Comparison of ENCODE assay signal across 8 cellular contexts in genomic region chr10:51063659-51064535, GRCh38. TPM values are rescaled to one million over a fixed set of nuclear protein-coding genes. Genes with fewer than 3 reads are reported as not detected.
DNase-seq lines count a peak whose midpoint lies in the region; ATAC-seq, FAIRE-seq and TF ChIP-seq lines count a peak whose summit lies in the region.

No MANE protein-coding gene starts in this region.

- peak; percentile 40 for FAIRE-seq in HepG2 (lab: Jason Lieb, UNC)

- no peak overlapping the region for H3K4me2 ChIP-seq in HepG2 (ENCODE audit: low read depth, low read length)

- H3K27me3 ChIP-seq in body of pancreas (no peaks in the 10 kb centered on the region), HepG2 (ENCODE audit: control insufficient read depth in 1 of 2, insufficient read depth in 2 of 2, low read length in 2 of 2) (no peaks in the 10 kb centered on the region), HAP-1 (ENCODE audit: low read depth) (peaks cover 6% of the 10 kb centered on the region; the same call in 1 of the 2 replicates), WERI-Rb-1 (ENCODE audit: insufficient read depth, low read depth, severe bottlenecking) (peaks cover 5% of the 10 kb centered on the region)

- H3K36me3 ChIP-seq in body of pancreas (replicated peaks in 1 of 2; ENCODE audit: insufficient read depth in 1 of 2, low read depth in 2 of 2) (no peaks in the 10 kb centered on the region), HepG2 (replicated peaks in 1 of 2; ENCODE audit: control insufficient read depth in 1 of 2, insufficient read depth in 2 of 2, low read length in 2 of 2) (no peaks in the 10 kb centered on the region), HAP-1 (replicated peaks) (no peaks in the 10 kb centered on the region), WERI-Rb-1 (no peaks in the 10 kb centered on the region)

- H3K79me2 ChIP-seq in HepG2 (ENCODE audit: insufficient read depth, low read length), result no peaks in the 10 kb centered on the region

- intact Hi-C loops in body of pancreas (cut with DNase I), result no loop called here
- intact Hi-C loops in HepG2 (cut with micrococcal nuclease; ENCODE audit: unreplicated experiment), result loop anchor here (1.0 kb wide), 4 partner anchors 358 to 1151 kb away; no protein-coding TSS in a partner anchor

- POLR2A ChIA-PET in HepG2 (lab: Yijun Ruan, JAX), result no interaction called here

- 0 out of 2 replicates have a peak, but pooled peaks have one; percentile 16 for TF ChIP-seq RAD21 in HepG2 (CRISPR knock-in tag; IDR thresholded peaks at IDR 0.05)

- H2AFZ ChIP-seq in HepG2 (ENCODE audit: low read length), result no peak overlapping the region

- H3K4me3 ChIP-seq in body of pancreas (no peak overlapping the region), HepG2 (replicated peaks in 1 of 3; ENCODE audit: insufficient read depth in 1 of 3, low read depth in 2 of 3, low read length in 3 of 3) (no peak overlapping the region), HAP-1 (no peak overlapping the region), WERI-Rb-1 (ENCODE audit: low read depth, low read length) (no peak overlapping the region)

- no peak for TF ChIP-seq POLR2A in body of pancreas (IDR thresholded peaks at IDR 0.05)
- no peak for TF ChIP-seq POLR2A in HepG2 (IDR thresholded peaks at IDR 0.05; ENCODE audit: insufficient read depth in 1 of 2, low read depth in 2 of 2, low read length in 2 of 2)

- no peaks in the 10 kb centered on the region for H3K4me1 ChIP-seq in body of pancreas
- no peaks in the 10 kb centered on the region for H3K4me1 ChIP-seq in HepG2 (ENCODE audit: insufficient read depth, low read length)
- H3K4me1 ChIP-seq in HAP-1, result no peaks in the 10 kb centered on the region

- H3K9me3 ChIP-seq in body of pancreas, result no peaks in the 10 kb centered on the region
- H3K9me3 ChIP-seq in HepG2 (ENCODE audit: low read length), result no peaks in the 10 kb centered on the region
- no peaks in the 10 kb centered on the region for H3K9me3 ChIP-seq in HAP-1
- no peaks in the 10 kb centered on the region for H3K9me3 ChIP-seq in WERI-Rb-1 (ENCODE audit: severe bottlenecking)

- 0 to 2% methylated on average over 2 of the region's 2 CpGs for WGBS in body of pancreas, 2 donors
- 1% methylated on average over 2 of the region's 2 CpGs for WGBS in HepG2 (ENCODE audit: low lambda C conversion rate)

- peak in 6 of 7 experiments; percentile 24 to 65 (median 59) for TF ChIP-seq CTCF in body of pancreas (IDR thresholded peaks at IDR 0.05)
- TF ChIP-seq CTCF in HepG2 (CRISPR knock-in tag; IDR thresholded peaks at IDR 0.05), result peak; percentile 52
- no peak for TF ChIP-seq CTCF in WERI-Rb-1 (IDR thresholded peaks at IDR 0.05; ENCODE audit: low read depth, low read length)

- TF ChIP-seq EP300 in HepG2 (IDR thresholded peaks at IDR 0.05; ENCODE audit: low read depth in 2 of 2, low read length in 2 of 2) (no peak), HepG2 (CRISPR knock-in tag; IDR thresholded peaks at IDR 0.05; ENCODE audit: borderline replicate concordance) (no peak)

- ATAC-seq in body of pancreas, result peak; percentile 47
- peak; percentile 52; the same call in 2 of the 3 replicates for ATAC-seq in HepG2
- no peak for ATAC-seq in GM18498 (IDR thresholded peaks at IDR 0.05; ENCODE audit: unreplicated experiment)

- peak; percentile 12 to 20 for DNase-seq in AML-193 (lab: John Stamatoyannopoulos, UW)
- DNase-seq in HPDE6-E6E7 (ENCODE audit: extremely low spot score), result peak; percentile 3
- DNase-seq in body of pancreas, result no peak
- DNase-seq in HepG2 (ENCODE audit: low spot score), result peak; percentile 7
- no peak for DNase-seq in HAP-1 (ENCODE audit: low spot score in 2 of 2)
- DNase-seq in stimulated activated CD4-positive, alpha-beta T cell treated with anti-CD3 and anti-CD28 coated beads, Interleukin-2, amount 100 ng/mL, for 48 hours, result no peak
- no peak for DNase-seq in WERI-Rb-1

- CTCF ChIA-PET in HepG2 (lab: Yijun Ruan, JAX; ENCODE audit: low intra/inter-chr PET ratio, low total read pairs), result interaction anchor here (1.1 to 1.4 kb wide), 3 partner anchors 359 to 1152 kb away, joined by 7 to 8 read pairs (median 7); no protein-coding TSS in a partner anchor

- no peak overlapping the region for H3K27ac ChIP-seq in body of pancreas
- no peak overlapping the region for H3K27ac ChIP-seq in HepG2 (ENCODE audit: extremely low read length, insufficient read depth, low read length)
- no peak overlapping the region for H3K27ac ChIP-seq in WERI-Rb-1

- no peaks in the 10 kb centered on the region for H4K20me1 ChIP-seq in HepG2 (ENCODE audit: insufficient read depth, low read length)

- in situ Hi-C loops in HepG2 (cut with HindIII; ENCODE audit: extremely low pct_ligation_motif_present, low pct_unique_long_range_greater_than_20kb), result loop anchor here (10.0 to 25.0 kb wide), 2 partner anchors 361 to 898 kb away; no protein-coding TSS in a partner anchor
- in situ Hi-C loops in HAP-1 (cut with MboI; ENCODE audit: low sequenced_read_pairs), result no loop called here

- BruUV-seq in HepG2 (replicated peaks; lab: Mats Ljungman, UMichigan), result no TSS peak

- no peak overlapping the region for H3K9ac ChIP-seq in HepG2 (ENCODE audit: insufficient read depth, low read depth, low read length)

TF ChIP-seq in HepG2, 621 proteins besides CTCF, POLR2A, EP300 and RAD21:
- TF ChIP-seq STAG1 (CRISPR knock-in tag; IDR thresholded peaks at IDR 0.05) (peak; percentile 70), HCFC1 (IDR thresholded peaks at IDR 0.05; ENCODE audit: low read depth, low read length) (no peak), KMT2B (CRISPR knock-in tag; IDR thresholded peaks at IDR 0.05) (no peak), SMC3 (IDR thresholded peaks at IDR 0.05; ENCODE audit: low read length) (peak; percentile 24; the same call in 1 of the 2 replicates)

RNA-seq across cellular contexts. Expression of gene PRKG1, which starts 10.4 kb away (rescaled TPM):
- 10 to 100 TPM; 14.2 to 18.9 TPM for total RNA-seq in body of pancreas
- not detected in 2 replicates for total RNA-seq in HepG2 (2016; rRNA removed; fragmentation: Illumina TruSeq; extraction: Trizol)
- total RNA-seq in HepG2 (2016; cell fraction: cytosol; rRNA removed; fragmentation: Illumina TruSeq; extraction: Trizol; ENCODE audit: low read depth), result not detected in 2 replicates
- not detected in 2 replicates for total RNA-seq in HepG2 (2016; cell fraction: insoluble cytoplasmic fraction; rRNA removed; fragmentation: Illumina TruSeq; extraction: Trizol)
- not detected in 2 replicates for total RNA-seq in HepG2 (2016; cell fraction: membrane; rRNA removed; fragmentation: Illumina TruSeq; extraction: Trizol)
- not detected in 2 replicates for total RNA-seq in HepG2 (2016; cell fraction: nucleus; rRNA removed; fragmentation: Illumina TruSeq; extraction: Trizol)
- polyA plus RNA-seq in HepG2 (2011; rRNA removed), result 0.01 TPM in 1 of 2 replicates, not detected in the other
- not detected in 2 replicates for polyA plus RNA-seq in HepG2 (2011; cell fraction: cytosol; rRNA removed)
- not detected in 2 replicates for polyA plus RNA-seq in HepG2 (2011; cell fraction: nucleus; rRNA removed)
- polyA plus RNA-seq in HepG2 (2012), result not detected in 2 replicates
- polyA plus RNA-seq in HepG2 (2016; cell fraction: cytosol; fragmentation: Illumina TruSeq; extraction: Trizol; ENCODE audit: low read depth), result not detected in 2 replicates
- polyA plus RNA-seq in HepG2 (2016; cell fraction: insoluble cytoplasmic fraction; fragmentation: Illumina TruSeq; extraction: Trizol; ENCODE audit: low read depth), result not detected in 2 replicates
- polyA plus RNA-seq in HepG2 (2016; cell fraction: membrane; fragmentation: Illumina TruSeq; extraction: Trizol; ENCODE audit: low read depth), result not detected in 2 replicates
- polyA plus RNA-seq in HepG2 (2016; cell fraction: nucleus; fragmentation: Illumina TruSeq; extraction: Trizol; ENCODE audit: insufficient read depth, low read depth), result not detected in 2 replicates
- not detected in 2 replicates for polyA minus RNA-seq in HepG2 (2011; rRNA and poly(A)+ RNA removed; ENCODE audit: low replicate concordance)
- polyA minus RNA-seq in HepG2 (2011; cell fraction: cytosol; rRNA and poly(A)+ RNA removed), result not detected in 2 replicates
- not detected in 2 replicates for polyA minus RNA-seq in HepG2 (2011; cell fraction: nucleus; rRNA and poly(A)+ RNA removed)

Comparison
In these comparisons a context has a peak if more than half of its experiments do, and no peak if none do; other contexts are left out.
1. DNase-seq: peak in AML-193 (2 of 2), HPDE6-E6E7 (single experiment) and HepG2 (single experiment); none in body of pancreas (0 of 4), HAP-1 (0 of 2), stimulated activated CD4-positive, alpha-beta T cell treated with anti-CD3 and anti-CD28 coated beads, Interleukin-2, amount 100 ng/mL, for 48 hours (0 of 2) and WERI-Rb-1 (single experiment).
2. RNA of gene PRKG1, which starts 10.4 kb away (total RNA-seq): 14.2 to 18.9 TPM in body of pancreas; not detected in HepG2; every median in the first group is over 10 times any median in the second.